8 cellular contexts compared by ENCODE assay signal in genomic region chr20:4613718-4614620, GRCh38.
DNase-seq lines count a peak whose midpoint lies in the region; ATAC-seq and TF ChIP-seq lines count a peak whose summit lies in the region.

No MANE protein-coding gene starts in this region.

- H3K4me1 ChIP-seq in Panc1 (ENCODE audit: control insufficient read depth, insufficient read depth, low read length) (no peaks in the 10 kb centered on the region), rectal smooth muscle tissue (ENCODE audit: control insufficient read depth, insufficient read depth, low read length) (peaks cover 7% of the 10 kb centered on the region)

- ATAC-seq in Panc1, result peak; percentile 85
- no peak for ATAC-seq in GM18873 (IDR thresholded peaks at IDR 0.05; ENCODE audit: low FRiP score, unreplicated experiment)

- no peak overlapping the region for H3K9ac ChIP-seq in rectal smooth muscle tissue (ENCODE audit: low read length)

- no peaks in the 10 kb centered on the region for H3K9me3 ChIP-seq in Panc1 (ENCODE audit: control insufficient read depth, insufficient read depth, low read depth, low read length)

- DNase-seq in G401 (ENCODE audit: low spot score) (peak; percentile 91), HT-29 (ENCODE audit: low spot score) (peak; percentile 72), Panc1 (ENCODE audit: low read depth, low spot score) (peak; percentile 18), foreskin melanocyte (peak; percentile 85), NCI-H2227 treated with DMSO at 0.1 percent for 48 hours (lab: John Stamatoyannopoulos, UW) (no peak)
- DNase-seq in activated T-helper 1 cell treated with anti-CD3 and anti-CD28 coated beads, Interleukin-2, amount 50 U/mL, for 16 hours (ENCODE audit: low read depth in 1 of 2, low spot score in 1 of 2), result peak; percentile 41 to 46

- H3K27me3 ChIP-seq in Panc1 (ENCODE audit: control insufficient read depth, insufficient read depth, low read length) (no peaks in the 10 kb centered on the region), rectal smooth muscle tissue (ENCODE audit: control insufficient read depth, insufficient read depth, low read length) (no peaks in the 10 kb centered on the region)

- CTCF ChIA-PET in Panc1 (lab: Charles Lee), result interaction anchor here (0.5 to 0.9 kb wide), 5 partner anchors 18 to 345 kb away, joined by 3 to 4 read pairs (median 3); partner anchors contain the start of gene PRND

- in situ Hi-C loops in G401 (cut with HindIII; ENCODE audit: low sequenced_read_pairs) (no loop called here), Panc1 (cut with HindIII; ENCODE audit: low pct_unique_long_range_greater_than_20kb, low sequenced_read_pairs) (no loop called here)

- H3K36me3 ChIP-seq in Panc1 (ENCODE audit: control insufficient read depth, insufficient read depth, low read length) (no peaks in the 10 kb centered on the region), rectal smooth muscle tissue (ENCODE audit: control insufficient read depth, insufficient read depth, low read length) (no peaks in the 10 kb centered on the region)

- no TSS peak for BruUV-seq in Panc1 (replicated peaks; lab: Mats Ljungman, UMichigan)

- H3K27ac ChIP-seq in Panc1 (ENCODE audit: low read length), result no peak overlapping the region
- peak overlapping the region; percentile 38 for H3K27ac ChIP-seq in rectal smooth muscle tissue (ENCODE audit: low read depth, low read length)

- no peak overlapping the region for H3K4me3 ChIP-seq in Panc1 (ENCODE audit: low read depth in 2 of 2, low read length in 2 of 2)
- no peak overlapping the region for H3K4me3 ChIP-seq in rectal smooth muscle tissue (ENCODE audit: low read length)

- POLR2A ChIA-PET in Panc1 (lab: Charles Lee), result no interaction called here

- peak; percentile 74 for TF ChIP-seq CTCF in Panc1 (IDR thresholded peaks at IDR 0.05)

- intact Hi-C loops in Panc1 (cut with micrococcal nuclease; ENCODE audit: unreplicated experiment), result loop anchor here (2.0 kb wide), 1 partner anchor 107 kb away; the partner anchor contains the start of gene PRND
